In genomic region chr2:231395188-231396057, GRCh38 we compare ENCODE assay signal across 8 cellular contexts. TPM values are rescaled to one million over a fixed set of nuclear protein-coding genes. Genes with fewer than 3 reads are reported as not detected.
DNase-seq lines count a peak whose midpoint lies in the region; ATAC-seq and TF ChIP-seq lines count a peak whose summit lies in the region.

Gene B3GNT7, plus strand, starts transcription at chr2:231395710. Its CDS starts 94 bp downstream, at chr2:231395804.

- H3K4me1 ChIP-seq in CD4-positive, alpha-beta memory T cell (ENCODE audit: insufficient read depth, low read length) = no peaks in the 10 kb centered on the region
- peaks cover 39% of the 10 kb centered on the region for H3K4me1 ChIP-seq in mucosa of stomach (ENCODE audit: control insufficient read depth, insufficient read depth, low read length)

- peaks cover 19 to 36% of the 10 kb centered on the region in 2 donors for H3K27me3 Mint-ChIP-seq in CD4-positive, alpha-beta memory T cell
- no peaks in the 10 kb centered on the region for H3K27me3 Mint-ChIP-seq in chondrocyte (ENCODE audit: low read depth)

- no peak within 1 kb of the TSS for H3K27ac ChIP-seq in CD4-positive, alpha-beta memory T cell (ENCODE audit: low read depth, low read length)

- H3K36me3 ChIP-seq in CD4-positive, alpha-beta memory T cell (ENCODE audit: insufficient read depth, low read length) = no peaks in the 10 kb centered on the region
- peaks cover 6% of the 10 kb centered on the region for H3K36me3 ChIP-seq in mucosa of stomach (ENCODE audit: control insufficient read depth, insufficient read depth, low read length)

- H3K9ac ChIP-seq in mucosa of stomach (ENCODE audit: low read length) = peak within 1 kb of the TSS; percentile 84

- no peak within 1 kb of the TSS for H3K4me3 ChIP-seq in CD4-positive, alpha-beta memory T cell (ENCODE audit: low read length in 2 of 2)
- H3K4me3 ChIP-seq in mucosa of stomach (ENCODE audit: low read length) (peak within 1 kb of the TSS; percentile 74), foreskin fibroblast (ENCODE audit: low read depth in 1 of 2, low read length in 2 of 2) (peak within 1 kb of the TSS in 1 of 2 donors; percentile 11)

- H3K9me3 Mint-ChIP-seq in CD4-positive, alpha-beta memory T cell = peaks cover 0 to 2% (median 0%) of the 10 kb centered on the region in 8 donors
- no peaks in the 10 kb centered on the region for H3K9me3 Mint-ChIP-seq in chondrocyte (ENCODE audit: low read depth)

- H3K4me3 Mint-ChIP-seq in CD4-positive, alpha-beta memory T cell = peak within 1 kb of the TSS in 6 of 8 donors; percentile 32 to 67 (median 54)
- H3K4me3 Mint-ChIP-seq in chondrocyte (ENCODE audit: unreplicated experiment) = peak within 1 kb of the TSS; percentile 65

- POLR2A ChIA-PET in CD4-positive, alpha-beta memory T cell (lab: Charles Lee; ENCODE audit: partially characterized antibody) = no interaction called here

- H3K27me3 ChIP-seq in CD4-positive, alpha-beta memory T cell (ENCODE audit: insufficient read depth, low read length) = peaks cover 10% of the 10 kb centered on the region
- peaks cover 6% of the 10 kb centered on the region for H3K27me3 ChIP-seq in mucosa of stomach (ENCODE audit: control insufficient read depth, insufficient read depth, low read length)

- TF ChIP-seq CTCF in chondrocyte (IDR thresholded peaks at IDR 0.05) = no peak
- TF ChIP-seq CTCF in foreskin fibroblast (IDR thresholded peaks at IDR 0.05; ENCODE audit: low read depth, low read length) = no peak

- no peaks in the 10 kb centered on the region for H3K9me3 ChIP-seq in CD4-positive, alpha-beta memory T cell (ENCODE audit: control insufficient read depth in 1 of 2, low read length in 2 of 2)
- H3K9me3 ChIP-seq in mucosa of stomach (ENCODE audit: control insufficient read depth, low read length) = no peaks in the 10 kb centered on the region

- H3K27ac Mint-ChIP-seq in CD4-positive, alpha-beta memory T cell = no peak within 1 kb of the TSS
- H3K27ac Mint-ChIP-seq in chondrocyte (ENCODE audit: unreplicated experiment) = no peak within 1 kb of the TSS

- DNase-seq in CD4-positive, alpha-beta memory T cell = no peak
- DNase-seq in chondrocyte (ENCODE audit: low spot score) (no peak), amygdala (lab: John Stamatoyannopoulos, UW) (no peak), NCI-H2171 treated with DMSO at 0.1 percent for 48 hours (lab: John Stamatoyannopoulos, UW) (no peak), amniotic stem cell (lab: John Stamatoyannopoulos, UW) (no peak), foreskin fibroblast (no peak)

- CTCF ChIA-PET in CD4-positive, alpha-beta memory T cell (lab: Charles Lee; ENCODE audit: partially characterized antibody) = interaction anchor here (1.5 kb wide), 1 partner anchor 12 kb away, joined by 4 read pairs; no protein-coding TSS in a partner anchor

- H3K4me1 Mint-ChIP-seq in CD4-positive, alpha-beta memory T cell = peaks cover 1 to 14% (median 6%) of the 10 kb centered on the region in 4 donors
- H3K4me1 Mint-ChIP-seq in chondrocyte (ENCODE audit: low read depth) = peaks cover 16% of the 10 kb centered on the region

- no peaks in the 10 kb centered on the region for H3K36me3 Mint-ChIP-seq in CD4-positive, alpha-beta memory T cell
- H3K36me3 Mint-ChIP-seq in chondrocyte (ENCODE audit: low read depth) = peaks cover 2% of the 10 kb centered on the region

- peak; percentile 20 for ATAC-seq in HG02970 (IDR thresholded peaks at IDR 0.05; ENCODE audit: low FRiP score, unreplicated experiment)

- intact Hi-C loops in CD4-positive, alpha-beta memory T cell (cut with micrococcal nuclease) = no loop called here

RNA-seq across cellular contexts. Expression of gene B3GNT7, which starts in this region (rescaled TPM):
- total RNA-seq in CD4-positive, alpha-beta memory T cell = not detected
- not detected for polyA plus RNA-seq in CD4-positive, alpha-beta memory T cell
- total RNA-seq in chondrocyte = 1.7 to 1.9 TPM (median 1.8 TPM) in 3 replicates
